ENCODE assay signal across 8 cellular contexts in genomic region chr22:49979587-49980264, GRCh38. TPM values are rescaled to one million over a fixed set of nuclear protein-coding genes. Genes with fewer than 3 reads are reported as not detected.
DNase-seq lines count a peak whose midpoint lies in the region; ATAC-seq and TF ChIP-seq lines count a peak whose summit lies in the region.

No MANE protein-coding gene starts in this region.

- TF ChIP-seq POLR2A in NB4 (IDR thresholded peaks at IDR 0.05; ENCODE audit: extremely low read depth, insufficient read length): no peak

- DNase-seq in activated CD4-positive, CD25-positive, alpha-beta regulatory T cell (lab: John Stamatoyannopoulos, UW): no peak
- peak; percentile 66 for DNase-seq in NB4 (ENCODE audit: low read depth)
- no peak for DNase-seq in activated naive CD8-positive, alpha-beta T cell treated with anti-CD3 and anti-CD28 coated beads for 36 hours
- DNase-seq in central memory CD4-positive, alpha-beta T cell: no peak

- H3K27ac ChIP-seq in liver (ENCODE audit: low read depth in 1 of 2, low read length in 2 of 2): no peak overlapping the region

- H3K4me3 ChIP-seq in NB4 (ENCODE audit: low read depth, low read length) (no peak overlapping the region), liver (ENCODE audit: low read depth in 1 of 3, low read length in 3 of 3) (no peak overlapping the region)

- H3K36me3 Mint-ChIP-seq in activated naive CD8-positive, alpha-beta T cell treated with anti-CD3 and anti-CD28 coated beads for 36 hours: peaks cover 48% of the 10 kb centered on the region

- no peaks in the 10 kb centered on the region for H3K4me1 ChIP-seq in liver (ENCODE audit: control insufficient read depth in 4 of 4, insufficient read depth in 4 of 4, low read length in 3 of 4)

- no peak overlapping the region for H3K9ac ChIP-seq in liver (ENCODE audit: low read depth in 1 of 2, low read length in 2 of 2)

- H3K9me3 Mint-ChIP-seq in activated naive CD8-positive, alpha-beta T cell treated with anti-CD3 and anti-CD28 coated beads for 36 hours: peaks cover 43% of the 10 kb centered on the region

- no peak overlapping the region for H3K4me3 Mint-ChIP-seq in activated naive CD8-positive, alpha-beta T cell treated with anti-CD3 and anti-CD28 coated beads for 36 hours

- no peaks in the 10 kb centered on the region for H3K36me3 ChIP-seq in liver (ENCODE audit: control insufficient read depth in 4 of 4, insufficient read depth in 3 of 4, low read depth in 1 of 4, low read length in 3 of 4)

- H3K27me3 ChIP-seq in liver (ENCODE audit: control insufficient read depth in 4 of 4, insufficient read depth in 4 of 4, low read length in 3 of 4): peaks cover 0 to 3% (median 0%) of the 10 kb centered on the region in 4 donors

- 56% methylated on average over 7 of the region's 7 CpGs for WGBS in liver

- ATAC-seq in activated CD4-positive, CD25-positive, alpha-beta regulatory T cell treated with anti-CD3 and anti-CD28 coated beads, Interleukin-2, amount 50 U/mL, for 24 hours: peak; percentile 30 to 40
- ATAC-seq in HG02870 (IDR thresholded peaks at IDR 0.05; ENCODE audit: unreplicated experiment) (no peak), HG03354 (IDR thresholded peaks at IDR 0.05; ENCODE audit: poor library complexity, severe bottlenecking, unreplicated experiment) (no peak)

- peaks cover 36% of the 10 kb centered on the region for H3K4me1 Mint-ChIP-seq in activated naive CD8-positive, alpha-beta T cell treated with anti-CD3 and anti-CD28 coated beads for 36 hours

- TF ChIP-seq CTCF in NB4 (IDR thresholded peaks at IDR 0.05; ENCODE audit: low read depth, low read length): peak; percentile 72
- peak; percentile 69 for TF ChIP-seq CTCF in liver (IDR thresholded peaks at IDR 0.05; ENCODE audit: low read depth, low read length, missing input control)

- no peaks in the 10 kb centered on the region for H3K9me3 ChIP-seq in liver (ENCODE audit: control insufficient read depth in 4 of 4, low read length in 3 of 4)

- H3K27me3 Mint-ChIP-seq in activated naive CD8-positive, alpha-beta T cell treated with anti-CD3 and anti-CD28 coated beads for 36 hours: peaks cover 15% of the 10 kb centered on the region

- peak overlapping the region; percentile 3 for H3K27ac Mint-ChIP-seq in activated naive CD8-positive, alpha-beta T cell treated with anti-CD3 and anti-CD28 coated beads for 36 hours

- peak; percentile 66 to 83 for TF ChIP-seq RAD21 in liver (IDR thresholded peaks at IDR 0.05)

TF ChIP-seq in liver, 16 proteins besides CTCF, POLR2A, EP300 and RAD21:
- TF ChIP-seq ATF3 (IDR thresholded peaks at IDR 0.05): no peak
- TF ChIP-seq RXRA (IDR thresholded peaks at IDR 0.05): peak in 1 of 2 donors; percentile 28

RNA-seq across cellular contexts. Expression of gene PIM3, which starts 19.2 kb away (rescaled TPM):
- 100 to 1,000 TPM; 134 to 137 TPM for total RNA-seq in activated naive CD8-positive, alpha-beta T cell treated with anti-CD3 and anti-CD28 coated beads for 36 hours
- 10 to 100 TPM; 14.5 to 33.8 TPM for total RNA-seq in liver
- polyA plus RNA-seq in liver: 10 to 100 TPM; 22.3 to 44.0 TPM

RNA-seq across cellular contexts. Expression of gene IL17REL, which starts 32.8 kb away (rescaled TPM):
- not detected for total RNA-seq in activated naive CD8-positive, alpha-beta T cell treated with anti-CD3 and anti-CD28 coated beads for 36 hours
- total RNA-seq in liver: under 1 TPM in 1 of 2 donors, not detected in 1; under 0.01 TPM
- polyA plus RNA-seq in liver: not detected

Comparison
In these comparisons a context has a peak if more than half of its experiments do, and no peak if none do; other contexts are left out.
1. ATAC-seq: peak in activated CD4-positive, CD25-positive, alpha-beta regulatory T cell treated with anti-CD3 and anti-CD28 coated beads, Interleukin-2, amount 50 U/mL, for 24 hours (2 of 2); none in HG02870 (single experiment) and HG03354 (single experiment).